In the genomic region with DNA sequence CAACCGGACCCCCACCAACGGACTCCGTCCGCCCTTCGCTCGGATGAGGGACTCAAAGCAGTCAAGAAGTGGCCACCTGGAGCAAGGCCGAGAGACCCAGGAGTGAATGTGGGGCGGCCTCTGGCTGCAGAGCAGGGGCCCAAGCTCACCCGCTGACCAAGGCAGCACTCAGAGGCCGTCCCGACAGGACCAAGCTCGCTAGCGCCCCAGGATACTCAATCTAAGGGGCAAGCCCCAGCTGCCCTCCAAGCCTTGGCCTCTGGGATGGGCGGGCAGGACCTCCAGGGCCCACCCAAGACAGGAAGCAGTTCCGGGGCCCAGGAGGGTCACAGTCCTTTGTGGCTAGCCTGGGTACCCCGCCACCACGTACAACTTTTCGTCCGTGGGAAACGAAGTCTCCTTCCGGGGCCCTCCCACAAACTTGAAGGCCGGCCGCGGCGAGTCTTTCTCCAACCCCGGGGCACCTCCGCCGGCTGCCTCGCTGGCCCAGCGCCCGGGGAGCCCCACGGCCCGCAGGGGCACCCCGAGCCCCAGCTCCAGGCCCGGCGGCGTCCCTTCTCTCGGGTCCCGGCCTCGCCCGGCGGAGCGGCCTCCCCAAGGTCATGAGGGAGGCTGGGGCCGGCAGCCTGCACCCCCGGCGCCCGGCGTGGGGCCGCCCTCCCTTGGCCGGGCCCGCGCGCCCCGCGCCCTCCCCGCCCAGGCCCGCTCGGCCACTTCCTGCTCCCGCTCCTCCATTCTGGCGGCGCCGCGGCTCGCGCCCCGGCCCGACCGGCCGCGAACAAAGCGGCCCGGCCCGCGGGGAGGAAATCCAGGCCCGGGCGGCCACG, we compare ENCODE assay signal across 8 cellular contexts. TPM values are rescaled to one million over a fixed set of nuclear protein-coding genes. Genes with fewer than 3 reads are reported as not detected.
A peak's percentile ranks its signal among the peaks of the same experiment; 100 is the strongest.
DNase-seq lines count a peak whose midpoint lies in the region; ATAC-seq and TF ChIP-seq lines count a peak whose summit lies in the region.

No MANE protein-coding gene starts in this region.

- no peaks in the 10 kb centered on the region for H3K27me3 ChIP-seq in AG04450 (ENCODE audit: control insufficient read depth, insufficient read depth, low read length)
- no peaks in the 10 kb centered on the region for H3K27me3 ChIP-seq in adipocyte (replicated peaks; ENCODE audit: control insufficient read depth, insufficient read depth, low read length)

- H3K4me3 ChIP-seq in AG04450 (ENCODE audit: low read depth, low read length) (peak overlapping the region; percentile 79), adipocyte (ENCODE audit: low read length) (peak overlapping the region; percentile 81), iPS-18c (ENCODE audit: insufficient read depth, low read depth, low read length) (peak overlapping the region; percentile 61), skin epidermis (peak overlapping the region; percentile 63 to 86 (median 81))

- H3K9me3 ChIP-seq in AG04450 (ENCODE audit: control insufficient read depth, insufficient read depth, low read length) (no peaks in the 10 kb centered on the region; the same call in 1 of the 2 replicates), adipocyte (ENCODE audit: control insufficient read depth, low read length) (no peaks in the 10 kb centered on the region), iPS-18c (ENCODE audit: control insufficient read depth, insufficient read depth, low read length) (no peaks in the 10 kb centered on the region)

- no peak for DNase-seq in AG04450 (ENCODE audit: low read depth, low spot score)
- DNase-seq in HuH-7.5 (ENCODE audit: low spot score) = peak; percentile 83
- DNase-seq in adipocyte (ENCODE audit: low read depth) = peak; percentile 64
- DNase-seq in DMS114 treated with DMSO at 0.1 percent for 48 hours (lab: John Stamatoyannopoulos, UW; ENCODE audit: unreplicated experiment) = no peak
- no peak for DNase-seq in H4 (ENCODE audit: low spot score)

- peaks cover 59% of the 10 kb centered on the region for H3K4me1 ChIP-seq in adipocyte (ENCODE audit: control insufficient read depth, insufficient read depth, low read length)

- CTCF ChIA-PET in AG04450 (lab: Charles Lee) = interaction anchor here (1.1 to 2.6 kb wide), 3 partner anchors 24 to 27 kb away, joined by 3 to 11 read pairs (median 3); no protein-coding TSS in a partner anchor

- H3K27ac ChIP-seq in AG04450 (ENCODE audit: low read depth, low read length) = peak overlapping the region; percentile 31
- H3K27ac ChIP-seq in skin epidermis = peak overlapping the region; percentile 40 to 91 (median 82)

- no peak for TF ChIP-seq CTCF in AG04450 (IDR thresholded peaks at IDR 0.05; ENCODE audit: low read depth, low read length)

- POLR2A ChIA-PET in AG04450 (lab: Yijun Ruan, JAX) = interaction anchor here (0.6 to 1.0 kb wide), 3 partner anchors 8 to 10 kb away, joined by 3 to 4 read pairs (median 3); no protein-coding TSS in a partner anchor

- H3K9ac ChIP-seq in adipocyte (ENCODE audit: low read length) = peak overlapping the region; percentile 85

- peaks cover 16% of the 10 kb centered on the region for H3K36me3 ChIP-seq in adipocyte (ENCODE audit: control insufficient read depth, insufficient read depth, low read length, severe bottlenecking)

- ATAC-seq in GM18511 (IDR thresholded peaks at IDR 0.05; ENCODE audit: unreplicated experiment) = peak; percentile 50

RNA-seq across cellular contexts. Expression of gene AKT1, which starts 0.7 kb away (rescaled TPM):
- 104 and 129 TPM in 2 replicates for polyA plus RNA-seq in AG04450 (2011; rRNA removed)
- 162 and 248 TPM in 2 replicates for polyA minus RNA-seq in AG04450 (2011; rRNA and poly(A)+ RNA removed)
- 86.5 and 127 TPM in 2 replicates for total RNA-seq in H4 (2014; rRNA removed; shearing (Covaris generic))

RNA-seq across cellular contexts. Expression of gene ZBTB42, which starts 6.0 kb away (rescaled TPM):
- 1.6 and 2.5 TPM in 2 replicates for polyA plus RNA-seq in AG04450 (2011; rRNA removed)
- polyA minus RNA-seq in AG04450 (2011; rRNA and poly(A)+ RNA removed) = 3.1 and 4.5 TPM in 2 replicates
- 0.83 and 2.9 TPM in 2 replicates for total RNA-seq in H4 (2014; rRNA removed; shearing (Covaris generic))

RNA-seq across cellular contexts. Expression of gene SIVA1, which starts 41.9 kb away (rescaled TPM):
- 49.7 and 75.3 TPM in 2 replicates for polyA plus RNA-seq in AG04450 (2011; rRNA removed)
- polyA minus RNA-seq in AG04450 (2011; rRNA and poly(A)+ RNA removed) = 6.8 and 9.4 TPM in 2 replicates
- 286 and 381 TPM in 2 replicates for total RNA-seq in H4 (2014; rRNA removed; shearing (Covaris generic))

Comparison
In these comparisons a context has a peak if more than half of its experiments do, and no peak if none do; other contexts are left out.
1. DNase-seq: peak in HuH-7.5 (single experiment) and adipocyte (single experiment); none in AG04450 (single experiment), DMS114 treated with DMSO at 0.1 percent for 48 hours (single experiment) and H4 (single experiment).
2. Peak in every context shown above with its lines, with median percentiles within 50 percentile points of each other: H3K4me3 ChIP-seq.